Comparison of ENCODE assay signal across 9 cellular contexts in genomic region chr11:112837162-112837826, GRCh38.
DNase-seq lines count a peak whose midpoint lies in the region; ATAC-seq and TF ChIP-seq lines count a peak whose summit lies in the region.
"Had no signal": no experiment of that assay in that cellular context is flagged by ENCODE, and none has a peak within 500 bp of the region (broad histone marks: within the 10 kb centered on the region; RNA-seq: fewer than 3 reads in every experiment).

No MANE protein-coding gene starts in this region.

- no peak overlapping the region for H3K27ac Mint-ChIP-seq in stimulated activated effector memory CD8-positive, alpha-beta T cell treated with anti-CD3 and anti-CD28 coated beads, Interleukin-12 subunit alpha, Interleukin-12 subunit beta, amount 100 ng/mL, for 72 hours
- no peak overlapping the region for H3K27ac Mint-ChIP-seq in activated T-cell treated with anti-CD3 and anti-CD28 coated beads, Interleukin-2, amount 50 U/mL, for 24 hours

- H3K27ac ChIP-seq in OCI-LY3 (ENCODE audit: low read length): no peak overlapping the region

- H3K9me3 Mint-ChIP-seq in stimulated activated effector memory CD8-positive, alpha-beta T cell treated with anti-CD3 and anti-CD28 coated beads, Interleukin-12 subunit alpha, Interleukin-12 subunit beta, amount 100 ng/mL, for 72 hours: no peaks in the 10 kb centered on the region
- H3K9me3 Mint-ChIP-seq in activated T-cell treated with anti-CD3 and anti-CD28 coated beads, Interleukin-2, amount 50 U/mL, for 24 hours: no peaks in the 10 kb centered on the region

- no peaks in the 10 kb centered on the region for H3K4me1 Mint-ChIP-seq in stimulated activated effector memory CD8-positive, alpha-beta T cell treated with anti-CD3 and anti-CD28 coated beads, Interleukin-12 subunit alpha, Interleukin-12 subunit beta, amount 100 ng/mL, for 72 hours
- H3K4me1 Mint-ChIP-seq in activated T-cell treated with anti-CD3 and anti-CD28 coated beads, Interleukin-2, amount 50 U/mL, for 24 hours (ENCODE audit: low read depth): no peaks in the 10 kb centered on the region

- H3K4me3 ChIP-seq in OCI-LY3 (ENCODE audit: low read length): no peak overlapping the region

- H3K79me2 ChIP-seq in OCI-LY3 (ENCODE audit: low read length): no peaks in the 10 kb centered on the region

- no peak overlapping the region for H3K4me3 Mint-ChIP-seq in stimulated activated effector memory CD8-positive, alpha-beta T cell treated with anti-CD3 and anti-CD28 coated beads, Interleukin-12 subunit alpha, Interleukin-12 subunit beta, amount 100 ng/mL, for 72 hours
- H3K4me3 Mint-ChIP-seq in activated T-cell treated with anti-CD3 and anti-CD28 coated beads, Interleukin-2, amount 50 U/mL, for 24 hours: no peak overlapping the region

- H3K27me3 ChIP-seq in OCI-LY3 (ENCODE audit: low read depth, low read length): 0 out of 2 replicates have a peak, but pooled peaks cover 4% of the 10 kb centered on the region

- H3K9ac ChIP-seq in OCI-LY3 (ENCODE audit: low read length): no peak overlapping the region

- no peaks in the 10 kb centered on the region for H3K36me3 ChIP-seq in OCI-LY3 (replicated peaks; ENCODE audit: low read depth, low read length)

- H3K9me3 ChIP-seq in OCI-LY3 (ENCODE audit: insufficient read depth, low read length): no peaks in the 10 kb centered on the region

- no peak overlapping the region for H3K4me2 ChIP-seq in OCI-LY3 (ENCODE audit: low read length)

- peak; percentile 36 for ATAC-seq in stimulated activated effector memory CD8-positive, alpha-beta T cell treated with anti-CD3 and anti-CD28 coated beads, Interleukin-12 subunit alpha, Interleukin-12 subunit beta, amount 100 ng/mL, for 72 hours
- ATAC-seq in GM21515 (IDR thresholded peaks at IDR 0.05; ENCODE audit: unreplicated experiment): no peak

- no peak overlapping the region for H2AFZ ChIP-seq in OCI-LY3 (ENCODE audit: low read depth, low read length)

- no peaks in the 10 kb centered on the region for H3K4me1 ChIP-seq in OCI-LY3 (ENCODE audit: low read length)

- TF ChIP-seq CTCF in OCI-LY3 (IDR thresholded peaks at IDR 0.05; ENCODE audit: low read depth, low read length): 0 out of 2 replicates have a peak, but pooled peaks have one; percentile 8

- no peaks in the 10 kb centered on the region for H3K36me3 Mint-ChIP-seq in stimulated activated effector memory CD8-positive, alpha-beta T cell treated with anti-CD3 and anti-CD28 coated beads, Interleukin-12 subunit alpha, Interleukin-12 subunit beta, amount 100 ng/mL, for 72 hours
- H3K36me3 Mint-ChIP-seq in activated T-cell treated with anti-CD3 and anti-CD28 coated beads, Interleukin-2, amount 50 U/mL, for 24 hours (ENCODE audit: low read depth): no peaks in the 10 kb centered on the region

- DNase-seq in NCI-H524 (lab: John Stamatoyannopoulos, UW) (peak; percentile 12 to 64), NCI-H524 treated with DMSO at 0.1 percent for 48 hours (lab: John Stamatoyannopoulos, UW) (no peak), globus pallidus (ENCODE audit: low spot score) (peak; percentile 81), NCI-H128 (lab: John Stamatoyannopoulos, UW; ENCODE audit: unreplicated experiment) (no peak)
- no peak for DNase-seq in stimulated activated effector memory CD8-positive, alpha-beta T cell treated with anti-CD3 and anti-CD28 coated beads, Interleukin-12 subunit alpha, Interleukin-12 subunit beta, amount 100 ng/mL, for 72 hours (ENCODE audit: low spot score in 2 of 2)
- no peak for DNase-seq in activated T-cell treated with anti-CD3 and anti-CD28 coated beads, Interleukin-2, amount 50 U/mL, for 24 hours
- DNase-seq: stimulated activated CD4-positive, alpha-beta T cell treated with anti-CD3 and anti-CD28 coated beads, Interleukin-4, amount 100 ng/mL, for 1 hour had no signal

- H3K27me3 Mint-ChIP-seq in activated T-cell treated with anti-CD3 and anti-CD28 coated beads, Interleukin-2, amount 50 U/mL, for 24 hours: peaks cover 6% of the 10 kb centered on the region

- H4K20me1 ChIP-seq in OCI-LY3 (ENCODE audit: insufficient read depth, low read length): no peaks in the 10 kb centered on the region

Comparison
In these comparisons a context has a peak if more than half of its experiments do, and no peak if none do; other contexts are left out.
1. DNase-seq: peak in NCI-H524 (2 of 2) and globus pallidus (single experiment); none in NCI-H524 treated with DMSO at 0.1 percent for 48 hours (single experiment), stimulated activated effector memory CD8-positive, alpha-beta T cell treated with anti-CD3 and anti-CD28 coated beads, Interleukin-12 subunit alpha, Interleukin-12 subunit beta, amount 100 ng/mL, for 72 hours (0 of 2), NCI-H128 (single experiment) and activated T-cell treated with anti-CD3 and anti-CD28 coated beads, Interleukin-2, amount 50 U/mL, for 24 hours (single experiment).